ENCODE assay signal across 8 cellular contexts in the genomic region with DNA sequence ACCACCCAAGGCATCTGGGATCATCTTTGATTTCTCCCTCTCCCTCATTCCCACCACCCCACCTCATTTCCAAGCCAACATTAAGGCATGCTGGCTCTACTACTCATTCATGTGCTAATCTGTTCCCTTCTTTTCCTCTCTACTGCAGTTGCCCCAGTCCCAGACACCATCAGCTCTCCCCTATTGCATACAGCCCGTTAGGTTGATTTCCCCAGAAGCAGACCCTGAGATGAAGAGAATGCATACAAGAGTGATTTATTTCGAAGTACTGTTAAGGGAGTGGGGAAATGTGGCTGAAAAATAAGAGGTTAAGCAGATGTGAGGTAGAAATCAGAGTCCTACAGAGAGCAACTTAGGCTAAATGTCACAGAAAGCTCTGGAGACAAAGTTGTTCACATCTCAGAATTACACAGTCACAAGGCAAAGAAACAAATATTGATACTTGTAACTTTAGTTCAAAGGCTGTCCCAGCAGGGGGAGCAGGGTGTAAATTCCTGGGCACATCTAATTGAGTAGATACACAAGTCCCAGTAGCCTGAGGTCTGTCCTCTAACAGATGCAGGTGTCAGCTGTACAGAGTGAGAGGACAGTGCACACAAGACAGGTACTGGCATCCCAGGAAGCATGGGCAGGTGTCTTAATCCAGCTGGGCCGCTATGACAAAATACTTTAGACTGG. TPM values are rescaled to one million over a fixed set of nuclear protein-coding genes. Genes with fewer than 3 reads are reported as not detected.
DNase-seq lines count a peak whose midpoint lies in the region; ATAC-seq and TF ChIP-seq lines count a peak whose summit lies in the region.

No MANE protein-coding gene starts in this region.

- H3K4me3 ChIP-seq in AG09309 (ENCODE audit: control insufficient read depth, low read depth, low read length) (no peak overlapping the region), cardiac fibroblast (replicated peaks in 1 of 2; ENCODE audit: low read depth in 2 of 2, low read length in 2 of 2) (no peak overlapping the region)

- DNase-seq in AG09309 (ENCODE audit: low read depth) (no peak), NCI-H460 (ENCODE audit: extremely low read depth, low read depth) (peak; percentile 14), cardiac fibroblast (ENCODE audit: low read depth in 2 of 2) (peak; percentile 50 to 53), NCI-H446 treated with DMSO at 0.1 percent for 48 hours (lab: John Stamatoyannopoulos, UW) (no peak), NCI-H1105 treated with DMSO at 0.1 percent for 48 hours (lab: John Stamatoyannopoulos, UW) (no peak)
- DNase-seq in stimulated activated naive CD8-positive, alpha-beta T cell treated with anti-CD3 and anti-CD28 coated beads, Interleukin-15, Interleukin-2, amounts not matched to agents 100 U/mL and 50 U/mL, for 24 hours, result no peak
- DNase-seq in activated CD8-positive, alpha-beta memory T cell treated with anti-CD3 and anti-CD28 coated beads for 24 hours, result no peak

- peak; percentile 41 for TF ChIP-seq CTCF in AG09309 (IDR thresholded peaks at IDR 0.05; ENCODE audit: control insufficient read depth, insufficient read depth, low read depth, low read length, missing control alignments)
- peak; percentile 45 for TF ChIP-seq CTCF in cardiac fibroblast (IDR thresholded peaks at IDR 0.05; ENCODE audit: low read depth, low read length)

- peak; percentile 64 for ATAC-seq in GM18868 (IDR thresholded peaks at IDR 0.05; ENCODE audit: unreplicated experiment)
- ATAC-seq in stimulated activated naive CD8-positive, alpha-beta T cell treated with anti-CD3 and anti-CD28 coated beads, Interleukin-15, Interleukin-2, amounts not matched to agents 100 U/mL and 50 U/mL, for 24 hours, result peak; percentile 23

RNA-seq across cellular contexts. Expression of a gene that starts 20.9 kb away (rescaled TPM):
- not detected in 2 replicates for total RNA-seq in NCI-H460 (2014; rRNA removed; shearing (Covaris generic))
- not detected in 2 replicates for polyA plus RNA-seq in NCI-H460 (2014; cell fraction: nucleus; rRNA removed)

Comparison
In these comparisons a context has a peak if more than half of its experiments do, and no peak if none do; other contexts are left out.
1. DNase-seq: peak in NCI-H460 (single experiment) and cardiac fibroblast (2 of 2); none in AG09309 (single experiment), stimulated activated naive CD8-positive, alpha-beta T cell treated with anti-CD3 and anti-CD28 coated beads, Interleukin-15, Interleukin-2, amounts not matched to agents 100 U/mL and 50 U/mL, for 24 hours (single experiment), NCI-H446 treated with DMSO at 0.1 percent for 48 hours (single experiment), activated CD8-positive, alpha-beta memory T cell treated with anti-CD3 and anti-CD28 coated beads for 24 hours (single experiment) and NCI-H1105 treated with DMSO at 0.1 percent for 48 hours (single experiment).